In genomic region chr19:19372656-19373416, GRCh38 we compare ENCODE assay signal across 1 cellular context.
A peak's percentile ranks its signal among the peaks of the same experiment; 100 is the strongest.
TF ChIP-seq lines count a peak whose summit lies in the region.

No MANE protein-coding gene starts in this region.

TF ChIP-seq in HepG2, 621 proteins besides CTCF, POLR2A, EP300 and RAD21 (continued from another document and continues in another):
- peak; percentile 18; the same call in 1 of the 2 replicates for TF ChIP-seq ARID4A (CRISPR knock-in tag; IDR thresholded peaks at IDR 0.05; ENCODE audit: borderline replicate concordance)
- TF ChIP-seq SOX6 (IDR thresholded peaks at IDR 0.05) = no peak
- TF ChIP-seq SOX6 (CRISPR knock-in tag; IDR thresholded peaks at IDR 0.05) = peak; percentile 26; the same call in 1 of the 2 replicates
- TF ChIP-seq MIER3 (CRISPR knock-in tag; IDR thresholded peaks at IDR 0.05; ENCODE audit: borderline replicate concordance) = 0 out of 2 replicates have a peak, but pooled peaks have one; percentile 43
- peak; percentile 54; the same call in 1 of the 2 replicates for TF ChIP-seq ZMYM3 (CRISPR knock-in tag; IDR thresholded peaks at IDR 0.05)
- TF ChIP-seq, protein P1, sequence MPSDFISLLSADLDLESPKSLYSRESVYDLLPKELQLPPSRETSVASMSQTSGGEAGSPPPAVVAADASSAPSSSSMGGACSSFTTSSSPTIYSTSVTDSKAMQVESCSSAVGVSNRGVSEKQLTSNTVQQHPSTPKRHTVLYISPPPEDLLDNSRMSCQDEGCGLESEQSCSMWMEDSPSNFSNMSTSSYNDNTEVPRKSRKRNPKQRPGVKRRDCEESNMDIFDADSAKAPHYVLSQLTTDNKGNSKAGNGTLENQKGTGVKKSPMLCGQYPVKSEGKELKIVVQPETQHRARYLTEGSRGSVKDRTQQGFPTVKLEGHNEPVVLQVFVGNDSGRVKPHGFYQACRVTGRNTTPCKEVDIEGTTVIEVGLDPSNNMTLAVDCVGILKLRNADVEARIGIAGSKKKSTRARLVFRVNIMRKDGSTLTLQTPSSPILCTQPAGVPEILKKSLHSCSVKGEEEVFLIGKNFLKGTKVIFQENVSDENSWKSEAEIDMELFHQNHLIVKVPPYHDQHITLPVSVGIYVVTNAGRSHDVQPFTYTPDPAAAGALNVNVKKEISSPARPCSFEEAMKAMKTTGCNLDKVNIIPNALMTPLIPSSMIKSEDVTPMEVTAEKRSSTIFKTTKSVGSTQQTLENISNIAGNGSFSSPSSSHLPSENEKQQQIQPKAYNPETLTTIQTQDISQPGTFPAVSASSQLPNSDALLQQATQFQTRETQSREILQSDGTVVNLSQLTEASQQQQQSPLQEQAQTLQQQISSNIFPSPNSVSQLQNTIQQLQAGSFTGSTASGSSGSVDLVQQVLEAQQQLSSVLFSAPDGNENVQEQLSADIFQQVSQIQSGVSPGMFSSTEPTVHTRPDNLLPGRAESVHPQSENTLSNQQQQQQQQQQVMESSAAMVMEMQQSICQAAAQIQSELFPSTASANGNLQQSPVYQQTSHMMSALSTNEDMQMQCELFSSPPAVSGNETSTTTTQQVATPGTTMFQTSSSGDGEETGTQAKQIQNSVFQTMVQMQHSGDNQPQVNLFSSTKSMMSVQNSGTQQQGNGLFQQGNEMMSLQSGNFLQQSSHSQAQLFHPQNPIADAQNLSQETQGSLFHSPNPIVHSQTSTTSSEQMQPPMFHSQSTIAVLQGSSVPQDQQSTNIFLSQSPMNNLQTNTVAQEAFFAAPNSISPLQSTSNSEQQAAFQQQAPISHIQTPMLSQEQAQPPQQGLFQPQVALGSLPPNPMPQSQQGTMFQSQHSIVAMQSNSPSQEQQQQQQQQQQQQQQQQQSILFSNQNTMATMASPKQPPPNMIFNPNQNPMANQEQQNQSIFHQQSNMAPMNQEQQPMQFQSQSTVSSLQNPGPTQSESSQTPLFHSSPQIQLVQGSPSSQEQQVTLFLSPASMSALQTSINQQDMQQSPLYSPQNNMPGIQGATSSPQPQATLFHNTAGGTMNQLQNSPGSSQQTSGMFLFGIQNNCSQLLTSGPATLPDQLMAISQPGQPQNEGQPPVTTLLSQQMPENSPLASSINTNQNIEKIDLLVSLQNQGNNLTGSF (CRISPR knock-in tag; IDR thresholded peaks at IDR 0.05) = no peak
- no peak for TF ChIP-seq CBX2 (IDR thresholded peaks at IDR 0.05; ENCODE audit: low read depth, low read length)
- no peak for TF ChIP-seq CBX2 (CRISPR knock-in tag; IDR thresholded peaks at IDR 0.05; ENCODE audit: low read depth)
- no peak for TF ChIP-seq MEIS1 (CRISPR knock-in tag; IDR thresholded peaks at IDR 0.05; ENCODE audit: borderline replicate concordance)
- TF ChIP-seq, protein P2, sequence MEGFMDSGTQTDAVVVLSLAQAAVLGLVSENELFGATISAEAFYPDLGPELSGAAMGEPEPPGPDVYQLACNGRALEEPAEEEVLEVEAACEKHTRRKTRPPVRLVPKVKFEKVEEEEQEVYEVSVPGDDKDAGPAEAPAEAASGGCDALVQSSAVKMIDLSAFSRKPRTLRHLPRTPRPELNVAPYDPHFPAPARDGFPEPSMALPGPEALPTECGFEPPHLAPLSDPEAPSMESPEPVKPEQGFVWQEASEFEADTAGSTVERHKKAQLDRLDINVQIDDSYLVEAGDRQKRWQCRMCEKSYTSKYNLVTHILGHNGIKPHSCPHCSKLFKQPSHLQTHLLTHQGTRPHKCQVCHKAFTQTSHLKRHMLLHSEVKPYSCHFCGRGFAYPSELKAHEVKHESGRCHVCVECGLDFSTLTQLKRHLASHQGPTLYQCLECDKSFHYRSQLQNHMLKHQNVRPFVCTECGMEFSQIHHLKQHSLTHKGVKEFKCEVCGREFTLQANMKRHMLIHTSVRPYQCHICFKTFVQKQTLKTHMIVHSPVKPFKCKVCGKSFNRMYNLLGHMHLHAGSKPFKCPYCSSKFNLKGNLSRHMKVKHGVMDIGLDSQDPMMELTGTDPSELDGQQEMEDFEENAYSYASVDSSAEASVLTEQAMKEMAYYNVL (CRISPR knock-in tag; IDR thresholded peaks at IDR 0.05; ENCODE audit: borderline replicate concordance) = peak; percentile 33; the same call in 1 of the 2 replicates
- TF ChIP-seq, protein P3, sequence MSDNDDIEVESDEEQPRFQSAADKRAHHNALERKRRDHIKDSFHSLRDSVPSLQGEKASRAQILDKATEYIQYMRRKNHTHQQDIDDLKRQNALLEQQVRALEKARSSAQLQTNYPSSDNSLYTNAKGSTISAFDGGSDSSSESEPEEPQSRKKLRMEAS (IDR thresholded peaks at IDR 0.05) = 0 out of 2 replicates have a peak, but pooled peaks have one; percentile 17
- no peak for TF ChIP-seq ZFP41 (CRISPR knock-in tag; IDR thresholded peaks at IDR 0.05; ENCODE audit: borderline replicate concordance)
- TF ChIP-seq SOX5 (CRISPR knock-in tag; IDR thresholded peaks at IDR 0.05; ENCODE audit: borderline replicate concordance) = peak; percentile 34; the same call in 1 of the 2 replicates
- no peak for TF ChIP-seq XBP1 (CRISPR knock-in tag; IDR thresholded peaks at IDR 0.05)
- no peak for TF ChIP-seq ZNF7 (CRISPR knock-in tag; IDR thresholded peaks at IDR 0.05)
- 0 out of 2 replicates have a peak, but pooled peaks have one; percentile 9 for TF ChIP-seq FOSL2 (CRISPR knock-in tag; IDR thresholded peaks at IDR 0.05)
- TF ChIP-seq ZNF264 (CRISPR knock-in tag; IDR thresholded peaks at IDR 0.05) = no peak
- peak; percentile 54; the same call in 1 of the 2 replicates for TF ChIP-seq CREM (IDR thresholded peaks at IDR 0.05)
- TF ChIP-seq CREM (CRISPR knock-in tag; IDR thresholded peaks at IDR 0.05) = no peak
- no peak for TF ChIP-seq SETDB1 (CRISPR knock-in tag; IDR thresholded peaks at IDR 0.05; ENCODE audit: borderline replicate concordance)
- no peak for TF ChIP-seq MEF2D (CRISPR knock-in tag; IDR thresholded peaks at IDR 0.05)
- TF ChIP-seq ATF7-NPFF (CRISPR knock-in tag; IDR thresholded peaks at IDR 0.05; ENCODE audit: low read depth) = peak; percentile 51; the same call in 1 of the 2 replicates
- TF ChIP-seq ZNF138 (CRISPR knock-in tag; IDR thresholded peaks at IDR 0.05; ENCODE audit: low read depth) = no peak
- TF ChIP-seq CEBPB (IDR thresholded peaks at IDR 0.05; ENCODE audit: borderline replicate concordance, low read depth, low read length) = peak; percentile 86
- no peak for TF ChIP-seq ZEB1 (IDR thresholded peaks at IDR 0.05; ENCODE audit: insufficient replicate concordance, low read depth)
- TF ChIP-seq, protein P4, sequence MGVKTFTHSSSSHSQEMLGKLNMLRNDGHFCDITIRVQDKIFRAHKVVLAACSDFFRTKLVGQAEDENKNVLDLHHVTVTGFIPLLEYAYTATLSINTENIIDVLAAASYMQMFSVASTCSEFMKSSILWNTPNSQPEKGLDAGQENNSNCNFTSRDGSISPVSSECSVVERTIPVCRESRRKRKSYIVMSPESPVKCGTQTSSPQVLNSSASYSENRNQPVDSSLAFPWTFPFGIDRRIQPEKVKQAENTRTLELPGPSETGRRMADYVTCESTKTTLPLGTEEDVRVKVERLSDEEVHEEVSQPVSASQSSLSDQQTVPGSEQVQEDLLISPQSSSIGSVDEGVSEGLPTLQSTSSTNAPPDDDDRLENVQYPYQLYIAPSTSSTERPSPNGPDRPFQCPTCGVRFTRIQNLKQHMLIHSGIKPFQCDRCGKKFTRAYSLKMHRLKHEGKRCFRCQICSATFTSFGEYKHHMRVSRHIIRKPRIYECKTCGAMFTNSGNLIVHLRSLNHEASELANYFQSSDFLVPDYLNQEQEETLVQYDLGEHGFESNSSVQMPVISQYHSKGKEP (CRISPR knock-in tag; IDR thresholded peaks at IDR 0.05) = no peak
- no peak for TF ChIP-seq KMT2A (CRISPR knock-in tag; IDR thresholded peaks at IDR 0.05)
- no peak for TF ChIP-seq ZNF205 (CRISPR knock-in tag; IDR thresholded peaks at IDR 0.05)
- no peak for TF ChIP-seq ZNF468 (CRISPR knock-in tag; IDR thresholded peaks at IDR 0.05)
- TF ChIP-seq ZNF333 (CRISPR knock-in tag; IDR thresholded peaks at IDR 0.05; ENCODE audit: borderline replicate concordance) = no peak
- no peak for TF ChIP-seq ZNF556 (CRISPR knock-in tag; IDR thresholded peaks at IDR 0.05; ENCODE audit: borderline replicate concordance)
- TF ChIP-seq ZNF256 (CRISPR knock-in tag; conservative IDR thresholded peaks at IDR 0.05) = no peak
- TF ChIP-seq ELF3 (CRISPR knock-in tag; IDR thresholded peaks at IDR 0.05) = peak; percentile 94
- no peak for TF ChIP-seq RAD51 (IDR thresholded peaks at IDR 0.05; ENCODE audit: borderline replicate concordance)
- peak; percentile 23; the same call in 1 of the 2 replicates for TF ChIP-seq TBX2 (CRISPR knock-in tag; IDR thresholded peaks at IDR 0.05; ENCODE audit: borderline replicate concordance)
- TF ChIP-seq, protein P5, sequence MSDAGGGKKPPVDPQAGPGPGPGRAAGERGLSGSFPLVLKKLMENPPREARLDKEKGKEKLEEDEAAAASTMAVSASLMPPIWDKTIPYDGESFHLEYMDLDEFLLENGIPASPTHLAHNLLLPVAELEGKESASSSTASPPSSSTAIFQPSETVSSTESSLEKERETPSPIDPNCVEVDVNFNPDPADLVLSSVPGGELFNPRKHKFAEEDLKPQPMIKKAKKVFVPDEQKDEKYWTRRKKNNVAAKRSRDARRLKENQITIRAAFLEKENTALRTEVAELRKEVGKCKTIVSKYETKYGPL (CRISPR knock-in tag; IDR thresholded peaks at IDR 0.05) = no peak
- TF ChIP-seq ZNF34 (CRISPR knock-in tag; IDR thresholded peaks at IDR 0.05; ENCODE audit: borderline replicate concordance) = no peak
- TF ChIP-seq ELK4 (CRISPR knock-in tag; IDR thresholded peaks at IDR 0.05; ENCODE audit: borderline replicate concordance) = no peak
- TF ChIP-seq HNF4G (IDR thresholded peaks at IDR 0.05; ENCODE audit: borderline replicate concordance, low read depth, low read length) = peak; percentile 42; the same call in 1 of the 2 replicates
- TF ChIP-seq HNF4G (CRISPR knock-in tag; IDR thresholded peaks at IDR 0.05; ENCODE audit: borderline replicate concordance, low read depth) = no peak
- peak; percentile 30; the same call in 1 of the 2 replicates for TF ChIP-seq SMAD3 (CRISPR knock-in tag; IDR thresholded peaks at IDR 0.05)
- no peak for TF ChIP-seq BORCS8-MEF2B (CRISPR knock-in tag; IDR thresholded peaks at IDR 0.05)
- TF ChIP-seq ZNF484 (CRISPR knock-in tag; IDR thresholded peaks at IDR 0.05; ENCODE audit: borderline replicate concordance, low read depth) = no peak
- TF ChIP-seq, protein P6, sequence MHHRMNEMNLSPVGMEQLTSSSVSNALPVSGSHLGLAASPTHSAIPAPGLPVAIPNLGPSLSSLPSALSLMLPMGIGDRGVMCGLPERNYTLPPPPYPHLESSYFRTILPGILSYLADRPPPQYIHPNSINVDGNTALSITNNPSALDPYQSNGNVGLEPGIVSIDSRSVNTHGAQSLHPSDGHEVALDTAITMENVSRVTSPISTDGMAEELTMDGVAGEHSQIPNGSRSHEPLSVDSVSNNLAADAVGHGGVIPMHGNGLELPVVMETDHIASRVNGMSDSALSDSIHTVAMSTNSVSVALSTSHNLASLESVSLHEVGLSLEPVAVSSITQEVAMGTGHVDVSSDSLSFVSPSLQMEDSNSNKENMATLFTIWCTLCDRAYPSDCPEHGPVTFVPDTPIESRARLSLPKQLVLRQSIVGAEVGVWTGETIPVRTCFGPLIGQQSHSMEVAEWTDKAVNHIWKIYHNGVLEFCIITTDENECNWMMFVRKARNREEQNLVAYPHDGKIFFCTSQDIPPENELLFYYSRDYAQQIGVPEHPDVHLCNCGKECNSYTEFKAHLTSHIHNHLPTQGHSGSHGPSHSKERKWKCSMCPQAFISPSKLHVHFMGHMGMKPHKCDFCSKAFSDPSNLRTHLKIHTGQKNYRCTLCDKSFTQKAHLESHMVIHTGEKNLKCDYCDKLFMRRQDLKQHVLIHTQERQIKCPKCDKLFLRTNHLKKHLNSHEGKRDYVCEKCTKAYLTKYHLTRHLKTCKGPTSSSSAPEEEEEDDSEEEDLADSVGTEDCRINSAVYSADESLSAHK (CRISPR knock-in tag; IDR thresholded peaks at IDR 0.05; ENCODE audit: borderline replicate concordance) = no peak
- TF ChIP-seq BRCA1 (CRISPR knock-in tag; IDR thresholded peaks at IDR 0.05) = no peak
- 0 out of 2 replicates have a peak, but pooled peaks have one; percentile 50 for TF ChIP-seq ZFX (CRISPR knock-in tag; IDR thresholded peaks at IDR 0.05; ENCODE audit: low read depth)
- peak; percentile 66; the same call in 1 of the 2 replicates for TF ChIP-seq ZNF614 (CRISPR knock-in tag; IDR thresholded peaks at IDR 0.05; ENCODE audit: borderline replicate concordance)
- no peak for TF ChIP-seq PCBP2 (optimal IDR thresholded peaks at IDR 0.05; ENCODE audit: low read depth, low read length, poor library complexity, severe bottlenecking)
- TF ChIP-seq ZNF230 (CRISPR knock-in tag; IDR thresholded peaks at IDR 0.05) = no peak
- TF ChIP-seq POGZ (CRISPR knock-in tag; IDR thresholded peaks at IDR 0.05) = peak; percentile 66; the same call in 1 of the 2 replicates
- peak; percentile 73 for TF ChIP-seq POLR2G (IDR thresholded peaks at IDR 0.05; ENCODE audit: low read depth, low read length)
- peak; percentile 62; the same call in 1 of the 2 replicates for TF ChIP-seq ZNF567 (CRISPR knock-in tag; IDR thresholded peaks at IDR 0.05; ENCODE audit: borderline replicate concordance)
